Comparison of ENCODE assay signal across 1 cellular context in genomic region chr16:15489016-15489415, GRCh38.
TF ChIP-seq lines count a peak whose summit lies in the region.

No MANE protein-coding gene starts in this region.

TF ChIP-seq in K562, 482 proteins besides CTCF, POLR2A, EP300 and RAD21 (continued from another document):
- TF ChIP-seq ZNF395 (CRISPR knock-in tag; IDR thresholded peaks at IDR 0.05) = peak; percentile 54; the same call in 1 of the 2 replicates
- TF ChIP-seq HINFP (tag; conservative IDR thresholded peaks at IDR 0.05; ENCODE audit: low read depth) = no peak
